10 cellular contexts compared by ENCODE assay signal in genomic region chr1:198934901-198935301, GRCh38.
DNase-seq lines count a peak whose midpoint lies in the region; ATAC-seq and TF ChIP-seq lines count a peak whose summit lies in the region.
"Had no signal": no experiment of that assay in that cellular context is flagged by ENCODE, and none has a peak within 500 bp of the region (broad histone marks: within the 10 kb centered on the region; RNA-seq: fewer than 3 reads in every experiment).

No MANE protein-coding gene starts in this region.

- no peaks in the 10 kb centered on the region for H3K36me3 ChIP-seq in esophagus squamous epithelium

- H3K9ac ChIP-seq in H9 (ENCODE audit: extremely low read depth, insufficient read length, low read length): no peak overlapping the region

- no peak overlapping the region for H2BK15ac ChIP-seq in H9 (ENCODE audit: low read depth, low read length)

- H3K4me1 ChIP-seq in esophagus squamous epithelium (no peaks in the 10 kb centered on the region), H9 (ENCODE audit: insufficient read depth, low read length) (peaks cover 2% of the 10 kb centered on the region; the same call in 1 of the 2 replicates)

- no peak overlapping the region for H3K18ac ChIP-seq in H9 (ENCODE audit: insufficient read length, low read depth, low read length)

- H3K27me3 Mint-ChIP-seq in CD4-positive, alpha-beta T cell: no peaks in the 10 kb centered on the region
- no peaks in the 10 kb centered on the region for H3K27me3 Mint-ChIP-seq in H9 (ENCODE audit: low read depth)
- H3K27me3 Mint-ChIP-seq: stimulated activated naive B cell treated with anti-CD40 and anti-IgM and Interleukin-4, amounts not matched to agents 10 μg/mL and 1 μg/mL and 100 μg/mL, for 72 hours had no signal

- peak overlapping the region; percentile 42 for H3K27ac ChIP-seq in CD4-positive, alpha-beta T cell (ENCODE audit: low read depth, low read length)
- H3K27ac ChIP-seq in esophagus squamous epithelium (peak overlapping the region in 3 of 4 donors; percentile 62 to 75 (median 71)), H9 (ENCODE audit: insufficient read length, low read depth, low read length) (no peak overlapping the region)

- no peak overlapping the region for H2BK5ac ChIP-seq in H9 (ENCODE audit: insufficient read length, low read length)

- DNase-seq in CD4-positive, alpha-beta T cell: peak in 9 of 10 experiments; percentile 11 to 66 (median 38)
- peak; percentile 22 for DNase-seq in NCI-H146 (lab: John Stamatoyannopoulos, UW)
- DNase-seq in activated CD4-positive, alpha-beta T cell treated with anti-CD3 and anti-CD28 coated beads, Interleukin-2, amount 50 U/mL, for 1 hour: peak; percentile 37
- DNase-seq in esophagus squamous epithelium (lab: John Stamatoyannopoulos, UW): no peak
- DNase-seq in stimulated activated CD4-positive, alpha-beta T cell treated with anti-CD3 and anti-CD28 coated beads, Interleukin-4, amount 100 ng/mL, for 1 hour: peak; percentile 26
- DNase-seq in H9: no peak
- no peak for DNase-seq in SKM-1 treated with dmso at 0.1 percent for 144 hours (lab: John Stamatoyannopoulos, UW; ENCODE audit: unreplicated experiment)

- H2BK20ac ChIP-seq in H9 (ENCODE audit: low read depth, low read length, poor library complexity, severe bottlenecking): no peak overlapping the region

- peak; percentile 44 for ATAC-seq in CD4-positive, alpha-beta T cell (ENCODE audit: poor library complexity)
- ATAC-seq in GM19463 (IDR thresholded peaks at IDR 0.05; ENCODE audit: unreplicated experiment): peak; percentile 10
- ATAC-seq: K562 had no signal

- no peak overlapping the region for H2BK12ac ChIP-seq in H9 (ENCODE audit: insufficient read length, low read depth, low read length)

- no peak overlapping the region for H3K14ac ChIP-seq in H9 (ENCODE audit: insufficient read depth, low read length)

- 12 to 27% methylated on average over 6 of the region's 6 CpGs for WGBS in esophagus squamous epithelium, 2 donors
- WGBS in H9 (ENCODE audit: extremely low coverage, insufficient read length, low lambda C conversion rate): 100% methylated on average over 1 of the region's 6 CpGs

- no peak overlapping the region for H3K56ac ChIP-seq in H9 (ENCODE audit: insufficient read length, low read depth, low read length)

- no peak overlapping the region for H2AFZ ChIP-seq in H9 (ENCODE audit: low read length)

- no peak overlapping the region for H4K8ac ChIP-seq in H9 (replicated peaks; ENCODE audit: insufficient read length, low read depth, low read length)

- H3K79me2 ChIP-seq in H9 (ENCODE audit: insufficient read depth, low read length): no peaks in the 10 kb centered on the region

- no peak overlapping the region for H2AK5ac ChIP-seq in H9 (ENCODE audit: insufficient read length, low read length)

- no peak overlapping the region for H3K4ac ChIP-seq in H9 (ENCODE audit: low read depth, low read length)

- H3K4me1 Mint-ChIP-seq in CD4-positive, alpha-beta T cell (ENCODE audit: low read depth): peaks cover 38% of the 10 kb centered on the region
- peaks cover 11 to 21% of the 10 kb centered on the region in 2 experiments for H3K4me1 Mint-ChIP-seq in H9

- CTCF ChIA-PET in CD4-positive, alpha-beta T cell (lab: Charles Lee): no interaction called here

- no peak overlapping the region for H3K4me3 Mint-ChIP-seq in CD4-positive, alpha-beta T cell
- no peak overlapping the region for H3K4me3 Mint-ChIP-seq in H9
- H3K4me3 Mint-ChIP-seq: stimulated activated naive B cell treated with anti-CD40 and anti-IgM and Interleukin-4, amounts not matched to agents 10 μg/mL and 1 μg/mL and 100 μg/mL, for 72 hours had no signal

- POLR2A ChIA-PET in CD4-positive, alpha-beta T cell (lab: Charles Lee): interaction anchor here (0.7 to 6.0 kb wide), 11 partner anchors 9 to 1804 kb away, joined by 3 to 53 read pairs (median 5); partner anchors contain the start of gene CAMSAP2

- no peaks in the 10 kb centered on the region for H3K9me3 Mint-ChIP-seq in CD4-positive, alpha-beta T cell
- no peaks in the 10 kb centered on the region for H3K9me3 Mint-ChIP-seq in H9
- H3K9me3 Mint-ChIP-seq: stimulated activated naive B cell treated with anti-CD40 and anti-IgM and Interleukin-4, amounts not matched to agents 10 μg/mL and 1 μg/mL and 100 μg/mL, for 72 hours had no signal

- H3K27ac Mint-ChIP-seq in CD4-positive, alpha-beta T cell: no peak overlapping the region
- H3K27ac Mint-ChIP-seq in H9: no peak overlapping the region
- H3K27ac Mint-ChIP-seq: stimulated activated naive B cell treated with anti-CD40 and anti-IgM and Interleukin-4, amounts not matched to agents 10 μg/mL and 1 μg/mL and 100 μg/mL, for 72 hours had no signal

- no peak overlapping the region for H4K5ac ChIP-seq in H9 (ENCODE audit: insufficient read length, low read depth, low read length)

- H3K23me2 ChIP-seq in H9 (ENCODE audit: insufficient read length, low read depth, low read length, poor library complexity, severe bottlenecking): no peaks in the 10 kb centered on the region

- H4K20me1 ChIP-seq in H9 (ENCODE audit: control insufficient read depth, insufficient read depth, insufficient read length): no peaks in the 10 kb centered on the region

- peaks cover 4% of the 10 kb centered on the region for H3K36me3 Mint-ChIP-seq in CD4-positive, alpha-beta T cell (ENCODE audit: low read depth)
- no peaks in the 10 kb centered on the region for H3K36me3 Mint-ChIP-seq in H9 (ENCODE audit: insufficient read depth in 1 of 3, low read depth in 3 of 3)
- H3K36me3 Mint-ChIP-seq: stimulated activated naive B cell treated with anti-CD40 and anti-IgM and Interleukin-4, amounts not matched to agents 10 μg/mL and 1 μg/mL and 100 μg/mL, for 72 hours had no signal

- no peak overlapping the region for H2BK120ac ChIP-seq in H9 (ENCODE audit: low read depth, low read length, poor library complexity, severe bottlenecking)

- no peak for TF ChIP-seq POLR2A in esophagus squamous epithelium (IDR thresholded peaks at IDR 0.05)

- peak overlapping the region; percentile 1 to 68 (median 47) for H3K4me3 ChIP-seq in esophagus squamous epithelium
- H3K4me3 ChIP-seq: K562 had no signal

- no peak overlapping the region for H4K91ac ChIP-seq in H9 (ENCODE audit: insufficient read length, low read depth, low read length)

- intact Hi-C loops in CD4-positive, alpha-beta T cell (cut with DNase I, micrococcal nuclease): loop anchor here (2.0 to 10.0 kb wide), 3 partner anchors 24 to 770 kb away; no protein-coding TSS in a partner anchor
- intact Hi-C loops in esophagus squamous epithelium (cut with DNase I): no loop called here

- H3K9me3 ChIP-seq in CD4-positive, alpha-beta T cell (ENCODE audit: control insufficient read depth, low read length): no peaks in the 10 kb centered on the region
- H3K9me3 ChIP-seq in esophagus squamous epithelium (no peaks in the 10 kb centered on the region), H9 (ENCODE audit: control insufficient read depth, low read depth, low read length) (no peaks in the 10 kb centered on the region)

- H3T11ph ChIP-seq in H9 (ENCODE audit: low read length): no peak overlapping the region

- no peak overlapping the region for H3K23ac ChIP-seq in H9 (ENCODE audit: insufficient read length, low read depth, low read length)

- H3K4me2 ChIP-seq in H9 (ENCODE audit: insufficient read depth, insufficient read length, low read length): no peak overlapping the region

- H3K79me1 ChIP-seq in H9 (ENCODE audit: insufficient read depth, low read depth, low read length, poor library complexity, severe bottlenecking): no peaks in the 10 kb centered on the region

- TF ChIP-seq CTCF in CD4-positive, alpha-beta T cell (IDR thresholded peaks at IDR 0.05): no peak
- TF ChIP-seq CTCF in esophagus squamous epithelium (IDR thresholded peaks at IDR 0.05): no peak
- no peak for TF ChIP-seq CTCF in H9 (conservative IDR thresholded peaks at IDR 0.05)

- H3K27me3 ChIP-seq in CD4-positive, alpha-beta T cell (ENCODE audit: control insufficient read depth, insufficient read depth, low read length): no peaks in the 10 kb centered on the region
- H3K27me3 ChIP-seq in esophagus squamous epithelium: no peaks in the 10 kb centered on the region
- no peaks in the 10 kb centered on the region for H3K27me3 ChIP-seq in H9 (ENCODE audit: insufficient read depth, low read length)

Comparison
In these comparisons a context has a peak if more than half of its experiments do, and no peak if none do; other contexts are left out.
1. DNase-seq: peak in CD4-positive, alpha-beta T cell (9 of 10), NCI-H146 (single experiment), activated CD4-positive, alpha-beta T cell treated with anti-CD3 and anti-CD28 coated beads, Interleukin-2, amount 50 U/mL, for 1 hour (single experiment) and stimulated activated CD4-positive, alpha-beta T cell treated with anti-CD3 and anti-CD28 coated beads, Interleukin-4, amount 100 ng/mL, for 1 hour (single experiment); none in esophagus squamous epithelium (single experiment), H9 (single experiment) and SKM-1 treated with dmso at 0.1 percent for 144 hours (single experiment).